Comparison of ENCODE assay signal across 23 cellular contexts in genomic region chr1:64387382-64388066, GRCh38.
A peak's percentile ranks its signal among the peaks of the same experiment; 100 is the strongest.
DNase-seq lines count a peak whose midpoint lies in the region; ATAC-seq and TF ChIP-seq lines count a peak whose summit lies in the region.
"Had no signal": no experiment of that assay in that cellular context is flagged by ENCODE, and none has a peak within 500 bp of the region (broad histone marks: within the 10 kb centered on the region; RNA-seq: fewer than 3 reads in every experiment).

No MANE protein-coding gene starts in this region.

- no peak overlapping the region for H3K27ac ChIP-seq in HEK293 (ENCODE audit: extremely low read depth, low read depth, low read length)
- H3K27ac ChIP-seq in adrenal gland, result no peak overlapping the region
- H3K27ac ChIP-seq in parathyroid adenoma, result no peak overlapping the region
- H3K27ac ChIP-seq: SK-N-MC had no signal

- H3K4me3 ChIP-seq in HEK293 (ENCODE audit: low read depth, low read length) (no peak overlapping the region), adrenal gland (no peak overlapping the region), parathyroid adenoma (ENCODE audit: low read depth, low read length) (no peak overlapping the region)
- H3K4me3 ChIP-seq: GM12878, GM23338, SK-N-MC had no signal

- no peaks in the 10 kb centered on the region for H3K79me2 ChIP-seq in parathyroid adenoma

- intact Hi-C loops in adrenal gland (cut with DNase I), result no loop called here

- H3K27me3 ChIP-seq in adrenal gland, result no peaks in the 10 kb centered on the region
- no peaks in the 10 kb centered on the region for H3K27me3 ChIP-seq in parathyroid adenoma (ENCODE audit: control insufficient read depth, insufficient read depth, low read length)

- no peak for TF ChIP-seq CTCF in HEK293 (tag by site-specific recombination; IDR thresholded peaks at IDR 0.05)
- no peak for TF ChIP-seq CTCF in adrenal gland (IDR thresholded peaks at IDR 0.05)
- no peak for TF ChIP-seq CTCF in parathyroid adenoma (IDR thresholded peaks at IDR 0.05)

- no peak for TF ChIP-seq POLR2A in adrenal gland (IDR thresholded peaks at IDR 0.05)

- CTCF ChIA-PET in HEK293 (lab: Yijun Ruan, JAX), result no interaction called here

- WGBS in adrenal gland, 4 donors, result 62 to 79% (median 69%) methylated on average over 2 of the region's 2 CpGs

- peak overlapping the region; percentile 38 for H2AFZ ChIP-seq in parathyroid adenoma
- H2AFZ ChIP-seq: GM23338 had no signal

- no peak overlapping the region for H3K9ac ChIP-seq in parathyroid adenoma

- no peak for ATAC-seq in GM19035 (IDR thresholded peaks at IDR 0.05; ENCODE audit: unreplicated experiment)
- no peak for ATAC-seq in HG02938 (IDR thresholded peaks at IDR 0.05; ENCODE audit: unreplicated experiment)
- ATAC-seq in GM21529 (IDR thresholded peaks at IDR 0.05; ENCODE audit: unreplicated experiment), result no peak
- ATAC-seq: GM12878, GM23338, T-cell had no signal

- DNase-seq in Ammon's horn (ENCODE audit: low spot score) (peak; percentile 2), adrenal gland (peak in 4 of 7 donors; percentile 10 to 21 (median 12))
- DNase-seq: CD4-positive, CD25-positive, alpha-beta regulatory T cell; COR-L47; DMS153; EL; HCEC 1CT; MV-4-11; NCI-H1417; NCI-H187; NCI-H2107; NCI-H226; NCI-H524; NCI-H82; T-cell had no signal

- H3K4me1 ChIP-seq in HEK293 (ENCODE audit: control insufficient read depth, insufficient read depth, low read length), result no peaks in the 10 kb centered on the region; the same call in 1 of the 2 replicates
- H3K4me1 ChIP-seq in adrenal gland (replicated peaks in 1 of 2), result no peaks in the 10 kb centered on the region
- H3K4me1 ChIP-seq in parathyroid adenoma, result no peaks in the 10 kb centered on the region

- H3K36me3 ChIP-seq in HEK293 (ENCODE audit: control insufficient read depth in 2 of 2, insufficient read depth in 1 of 2, low read length in 2 of 2), result no peaks in the 10 kb centered on the region
- no peaks in the 10 kb centered on the region for H3K36me3 ChIP-seq in adrenal gland (replicated peaks in 1 of 2)
- no peaks in the 10 kb centered on the region for H3K36me3 ChIP-seq in parathyroid adenoma (ENCODE audit: control insufficient read depth, insufficient read depth, low read length)

- POLR2A ChIA-PET in HEK293 (lab: Yijun Ruan, JAX), result no interaction called here

- H3K4me2 ChIP-seq in parathyroid adenoma (ENCODE audit: low read length), result no peak overlapping the region
- H3K4me2 ChIP-seq: GM23338 had no signal

- H3K9me3 ChIP-seq in HEK293 (ENCODE audit: control insufficient read depth, insufficient read depth, low read depth, low read length) (no peaks in the 10 kb centered on the region), adrenal gland (replicated peaks in 1 of 3) (no peaks in the 10 kb centered on the region), parathyroid adenoma (ENCODE audit: control insufficient read depth, low read length) (no peaks in the 10 kb centered on the region)

TF ChIP-seq in HEK293, 187 proteins besides CTCF, POLR2A, EP300 and RAD21:
- TF ChIP-seq ATF2 (tag by site-specific recombination; IDR thresholded peaks at IDR 0.05; ENCODE audit: low read depth), result no peak
- 0 out of 2 replicates have a peak, but pooled peaks have one; percentile 29 for TF ChIP-seq ZBTB17 (tag by site-specific recombination; IDR thresholded peaks at IDR 0.05)
